1 cellular context compared by ENCODE assay signal in the genomic region with DNA sequence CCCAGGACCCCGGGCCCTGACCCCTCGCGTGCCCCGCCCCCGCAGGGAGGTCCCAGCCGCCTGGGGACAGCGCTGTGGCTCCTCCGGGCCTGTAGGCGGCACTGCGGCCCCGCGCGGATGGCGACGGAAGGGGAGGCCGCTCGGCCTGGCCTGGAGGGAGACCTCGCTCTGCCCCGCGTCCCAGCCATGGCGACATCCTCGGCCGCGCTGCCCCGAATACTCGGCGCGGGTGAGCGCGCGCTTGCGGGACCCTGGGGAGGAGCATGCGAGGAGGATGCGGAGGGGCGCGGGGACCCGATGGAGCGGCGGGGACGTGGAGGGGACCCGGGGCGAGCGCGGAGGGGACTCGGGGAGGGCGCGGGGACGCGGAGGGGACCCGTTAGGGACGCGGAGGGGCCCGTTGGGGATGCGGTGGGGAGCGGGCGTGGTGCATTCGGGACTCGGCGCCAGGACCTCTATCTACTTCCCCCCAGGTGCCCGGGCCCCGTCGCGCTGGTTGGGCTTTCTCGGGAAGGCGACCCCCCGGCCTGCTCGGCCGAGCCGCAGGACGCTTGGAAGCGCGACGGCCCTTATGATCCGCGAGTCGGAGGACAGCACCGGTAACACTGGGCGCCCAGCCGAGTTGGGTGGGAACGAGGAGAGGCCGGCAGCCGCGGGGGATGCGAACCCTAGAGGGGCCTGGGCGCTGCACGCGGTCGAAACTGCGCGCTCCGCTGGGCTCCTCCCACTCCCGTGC.
A peak's percentile ranks its signal among the peaks of the same experiment; 100 is the strongest.
TF ChIP-seq lines count a peak whose summit lies in the region.

Gene MRPS2 (plus strand): TSS at position 158 of the 736 bp plus-strand sequence. CDS start 29 bp downstream, at position 187.

TF ChIP-seq in HepG2, 621 proteins besides CTCF, POLR2A, EP300 and RAD21 (continued from another document and continues in another):
- TF ChIP-seq, protein P1, sequence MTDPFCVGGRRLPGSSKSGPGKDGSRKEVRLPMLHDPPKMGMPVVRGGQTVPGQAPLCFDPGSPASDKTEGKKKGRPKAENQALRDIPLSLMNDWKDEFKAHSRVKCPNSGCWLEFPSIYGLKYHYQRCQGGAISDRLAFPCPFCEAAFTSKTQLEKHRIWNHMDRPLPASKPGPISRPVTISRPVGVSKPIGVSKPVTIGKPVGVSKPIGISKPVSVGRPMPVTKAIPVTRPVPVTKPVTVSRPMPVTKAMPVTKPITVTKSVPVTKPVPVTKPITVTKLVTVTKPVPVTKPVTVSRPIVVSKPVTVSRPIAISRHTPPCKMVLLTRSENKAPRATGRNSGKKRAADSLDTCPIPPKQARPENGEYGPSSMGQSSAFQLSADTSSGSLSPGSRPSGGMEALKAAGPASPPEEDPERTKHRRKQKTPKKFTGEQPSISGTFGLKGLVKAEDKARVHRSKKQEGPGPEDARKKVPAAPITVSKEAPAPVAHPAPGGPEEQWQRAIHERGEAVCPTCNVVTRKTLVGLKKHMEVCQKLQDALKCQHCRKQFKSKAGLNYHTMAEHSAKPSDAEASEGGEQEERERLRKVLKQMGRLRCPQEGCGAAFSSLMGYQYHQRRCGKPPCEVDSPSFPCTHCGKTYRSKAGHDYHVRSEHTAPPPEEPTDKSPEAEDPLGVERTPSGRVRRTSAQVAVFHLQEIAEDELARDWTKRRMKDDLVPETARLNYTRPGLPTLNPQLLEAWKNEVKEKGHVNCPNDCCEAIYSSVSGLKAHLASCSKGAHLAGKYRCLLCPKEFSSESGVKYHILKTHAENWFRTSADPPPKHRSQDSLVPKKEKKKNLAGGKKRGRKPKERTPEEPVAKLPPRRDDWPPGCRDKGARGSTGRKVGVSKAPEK (CRISPR knock-in tag; IDR thresholded peaks at IDR 0.05; ENCODE audit: borderline replicate concordance), result no peak
- TF ChIP-seq ZSCAN25 (CRISPR knock-in tag; IDR thresholded peaks at IDR 0.05), result no peak; the same call in 1 of the 2 replicates
- TF ChIP-seq ZNF558 (CRISPR knock-in tag; IDR thresholded peaks at IDR 0.05; ENCODE audit: borderline replicate concordance), result no peak; the same call in 1 of the 2 replicates
- peak; percentile 78 for TF ChIP-seq PHF21A (CRISPR knock-in tag; IDR thresholded peaks at IDR 0.05)
- TF ChIP-seq ZNF572 (CRISPR knock-in tag; IDR thresholded peaks at IDR 0.05), result no peak
- peak; percentile 93 for TF ChIP-seq KDM3A (CRISPR knock-in tag; IDR thresholded peaks at IDR 0.05; ENCODE audit: low read depth)
- no peak; the same call in 1 of the 2 replicates for TF ChIP-seq PAXIP1 (CRISPR knock-in tag; conservative IDR thresholded peaks at IDR 0.05)
- 0 out of 2 replicates have a peak, but pooled peaks have one; percentile 52 for TF ChIP-seq ZNF710 (CRISPR knock-in tag; IDR thresholded peaks at IDR 0.05; ENCODE audit: borderline replicate concordance)
- TF ChIP-seq SIN3B (IDR thresholded peaks at IDR 0.05; ENCODE audit: low read length), result no peak
- TF ChIP-seq ZNF18 (CRISPR knock-in tag; IDR thresholded peaks at IDR 0.05; ENCODE audit: insufficient replicate concordance), result no peak
- no peak for TF ChIP-seq KLF15 (CRISPR knock-in tag; IDR thresholded peaks at IDR 0.05; ENCODE audit: borderline replicate concordance)
- peak; percentile 65; the same call in 1 of the 2 replicates for TF ChIP-seq ZNF564 (CRISPR knock-in tag; IDR thresholded peaks at IDR 0.05)
- no peak for TF ChIP-seq PTBP1 (IDR thresholded peaks at IDR 0.05; ENCODE audit: low read depth, low read length, poor library complexity, severe bottlenecking)
- no peak for TF ChIP-seq FOXP1 (IDR thresholded peaks at IDR 0.05)
- no peak for TF ChIP-seq FOXP1 (CRISPR knock-in tag; IDR thresholded peaks at IDR 0.05)
- no peak for TF ChIP-seq ZNF207 (IDR thresholded peaks at IDR 0.05; ENCODE audit: borderline replicate concordance)
- TF ChIP-seq MTF1 (CRISPR knock-in tag; IDR thresholded peaks at IDR 0.05), result no peak; the same call in 1 of the 2 replicates
- TF ChIP-seq ZNF766 (CRISPR knock-in tag; IDR thresholded peaks at IDR 0.05; ENCODE audit: borderline replicate concordance), result peak; percentile 52; the same call in 1 of the 2 replicates
- TF ChIP-seq, protein P2, sequence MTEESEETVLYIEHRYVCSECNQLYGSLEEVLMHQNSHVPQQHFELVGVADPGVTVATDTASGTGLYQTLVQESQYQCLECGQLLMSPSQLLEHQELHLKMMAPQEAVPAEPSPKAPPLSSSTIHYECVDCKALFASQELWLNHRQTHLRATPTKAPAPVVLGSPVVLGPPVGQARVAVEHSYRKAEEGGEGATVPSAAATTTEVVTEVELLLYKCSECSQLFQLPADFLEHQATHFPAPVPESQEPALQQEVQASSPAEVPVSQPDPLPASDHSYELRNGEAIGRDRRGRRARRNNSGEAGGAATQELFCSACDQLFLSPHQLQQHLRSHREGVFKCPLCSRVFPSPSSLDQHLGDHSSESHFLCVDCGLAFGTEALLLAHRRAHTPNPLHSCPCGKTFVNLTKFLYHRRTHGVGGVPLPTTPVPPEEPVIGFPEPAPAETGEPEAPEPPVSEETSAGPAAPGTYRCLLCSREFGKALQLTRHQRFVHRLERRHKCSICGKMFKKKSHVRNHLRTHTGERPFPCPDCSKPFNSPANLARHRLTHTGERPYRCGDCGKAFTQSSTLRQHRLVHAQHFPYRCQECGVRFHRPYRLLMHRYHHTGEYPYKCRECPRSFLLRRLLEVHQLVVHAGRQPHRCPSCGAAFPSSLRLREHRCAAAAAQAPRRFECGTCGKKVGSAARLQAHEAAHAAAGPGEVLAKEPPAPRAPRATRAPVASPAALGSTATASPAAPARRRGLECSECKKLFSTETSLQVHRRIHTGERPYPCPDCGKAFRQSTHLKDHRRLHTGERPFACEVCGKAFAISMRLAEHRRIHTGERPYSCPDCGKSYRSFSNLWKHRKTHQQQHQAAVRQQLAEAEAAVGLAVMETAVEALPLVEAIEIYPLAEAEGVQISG (CRISPR knock-in tag; IDR thresholded peaks at IDR 0.05), result peak; percentile 99
- TF ChIP-seq, protein P3, sequence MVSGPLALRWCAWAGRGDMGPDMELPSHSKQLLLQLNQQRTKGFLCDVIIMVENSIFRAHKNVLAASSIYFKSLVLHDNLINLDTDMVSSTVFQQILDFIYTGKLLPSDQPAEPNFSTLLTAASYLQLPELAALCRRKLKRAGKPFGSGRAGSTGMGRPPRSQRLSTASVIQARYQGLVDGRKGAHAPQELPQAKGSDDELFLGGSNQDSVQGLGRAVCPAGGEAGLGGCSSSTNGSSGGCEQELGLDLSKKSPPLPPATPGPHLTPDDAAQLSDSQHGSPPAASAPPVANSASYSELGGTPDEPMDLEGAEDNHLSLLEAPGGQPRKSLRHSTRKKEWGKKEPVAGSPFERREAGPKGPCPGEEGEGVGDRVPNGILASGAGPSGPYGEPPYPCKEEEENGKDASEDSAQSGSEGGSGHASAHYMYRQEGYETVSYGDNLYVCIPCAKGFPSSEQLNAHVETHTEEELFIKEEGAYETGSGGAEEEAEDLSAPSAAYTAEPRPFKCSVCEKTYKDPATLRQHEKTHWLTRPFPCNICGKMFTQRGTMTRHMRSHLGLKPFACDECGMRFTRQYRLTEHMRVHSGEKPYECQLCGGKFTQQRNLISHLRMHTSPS (CRISPR knock-in tag; IDR thresholded peaks at IDR 0.05; ENCODE audit: low read depth), result no peak; the same call in 1 of the 2 replicates
- TF ChIP-seq, protein P4, sequence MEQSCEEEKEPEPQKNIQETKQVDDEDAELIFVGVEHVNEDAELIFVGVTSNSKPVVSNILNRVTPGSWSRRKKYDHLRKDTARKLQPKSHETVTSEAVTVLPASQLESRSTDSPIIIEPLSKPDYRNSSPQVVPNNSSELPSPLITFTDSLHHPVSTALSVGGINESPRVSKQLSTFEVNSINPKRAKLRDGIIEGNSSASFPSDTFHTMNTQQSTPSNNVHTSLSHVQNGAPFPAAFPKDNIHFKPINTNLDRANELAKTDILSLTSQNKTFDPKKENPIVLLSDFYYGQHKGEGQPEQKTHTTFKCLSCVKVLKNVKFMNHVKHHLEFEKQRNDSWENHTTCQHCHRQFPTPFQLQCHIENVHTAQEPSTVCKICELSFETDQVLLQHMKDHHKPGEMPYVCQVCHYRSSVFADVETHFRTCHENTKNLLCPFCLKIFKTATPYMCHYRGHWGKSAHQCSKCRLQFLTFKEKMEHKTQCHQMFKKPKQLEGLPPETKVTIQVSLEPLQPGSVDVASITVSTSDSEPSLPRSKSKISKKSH (CRISPR knock-in tag; IDR thresholded peaks at IDR 0.05; ENCODE audit: borderline replicate concordance), result peak; percentile 84
- TF ChIP-seq ZNF747 (CRISPR knock-in tag; IDR thresholded peaks at IDR 0.05; ENCODE audit: borderline replicate concordance), result peak; percentile 76
- TF ChIP-seq ZNF550 (CRISPR knock-in tag; IDR thresholded peaks at IDR 0.05; ENCODE audit: borderline replicate concordance), result no peak
- TF ChIP-seq ZFYVE20 (CRISPR knock-in tag; IDR thresholded peaks at IDR 0.05; ENCODE audit: borderline replicate concordance, low read depth), result 0 out of 2 replicates have a peak, but pooled peaks have one; percentile 25
- TF ChIP-seq, protein P5, sequence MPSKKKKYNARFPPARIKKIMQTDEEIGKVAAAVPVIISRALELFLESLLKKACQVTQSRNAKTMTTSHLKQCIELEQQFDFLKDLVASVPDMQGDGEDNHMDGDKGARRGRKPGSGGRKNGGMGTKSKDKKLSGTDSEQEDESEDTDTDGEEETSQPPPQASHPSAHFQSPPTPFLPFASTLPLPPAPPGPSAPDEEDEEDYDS (CRISPR knock-in tag; IDR thresholded peaks at IDR 0.05), result peak; percentile 69
- TF ChIP-seq PHF8 (CRISPR knock-in tag; IDR thresholded peaks at IDR 0.05), result peak; percentile 99
- TF ChIP-seq, protein P6, sequence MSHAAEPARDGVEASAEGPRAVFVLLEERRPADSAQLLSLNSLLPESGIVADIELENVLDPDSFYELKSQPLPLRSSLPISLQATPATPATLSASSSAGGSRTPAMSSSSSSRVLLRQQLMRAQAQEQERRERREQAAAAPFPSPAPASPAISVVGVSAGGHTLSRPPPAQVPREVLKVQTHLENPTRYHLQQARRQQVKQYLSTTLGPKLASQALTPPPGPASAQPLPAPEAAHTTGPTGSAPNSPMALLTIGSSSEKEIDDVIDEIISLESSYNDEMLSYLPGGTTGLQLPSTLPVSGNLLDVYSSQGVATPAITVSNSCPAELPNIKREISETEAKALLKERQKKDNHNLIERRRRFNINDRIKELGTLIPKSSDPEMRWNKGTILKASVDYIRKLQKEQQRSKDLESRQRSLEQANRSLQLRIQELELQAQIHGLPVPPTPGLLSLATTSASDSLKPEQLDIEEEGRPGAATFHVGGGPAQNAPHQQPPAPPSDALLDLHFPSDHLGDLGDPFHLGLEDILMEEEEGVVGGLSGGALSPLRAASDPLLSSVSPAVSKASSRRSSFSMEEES (CRISPR knock-in tag; IDR thresholded peaks at IDR 0.05), result peak; percentile 44; the same call in 1 of the 2 replicates
- peak; percentile 59; the same call in 1 of the 2 replicates for TF ChIP-seq ERF (CRISPR knock-in tag; IDR thresholded peaks at IDR 0.05)
- TF ChIP-seq ZSCAN9 (CRISPR knock-in tag; IDR thresholded peaks at IDR 0.05; ENCODE audit: borderline replicate concordance), result no peak; the same call in 1 of the 2 replicates
- peak; percentile 60 for TF ChIP-seq TEAD3 (CRISPR knock-in tag; optimal IDR thresholded peaks at IDR 0.05; ENCODE audit: borderline replicate concordance)
- TF ChIP-seq ZNF660 (CRISPR knock-in tag; IDR thresholded peaks at IDR 0.05; ENCODE audit: borderline replicate concordance, low read depth), result no peak
- TF ChIP-seq KLF6 (CRISPR knock-in tag; IDR thresholded peaks at IDR 0.05), result 0 out of 2 replicates have a peak, but pooled peaks have one; percentile 52
- peak; percentile 72 for TF ChIP-seq POLR2AphosphoS5 (IDR thresholded peaks at IDR 0.05; ENCODE audit: low read depth, low read length)
- peak; percentile 88 for TF ChIP-seq ZSCAN21 (CRISPR knock-in tag; IDR thresholded peaks at IDR 0.05; ENCODE audit: borderline replicate concordance)
- TF ChIP-seq HMGA1 (CRISPR knock-in tag; conservative IDR thresholded peaks at IDR 0.05), result no peak
- peak; percentile 76; the same call in 1 of the 2 replicates for TF ChIP-seq ZNF446 (CRISPR knock-in tag; IDR thresholded peaks at IDR 0.05)
- TF ChIP-seq ZNF777 (CRISPR knock-in tag; IDR thresholded peaks at IDR 0.05), result peak; percentile 32; the same call in 1 of the 2 replicates
